In the genomic region with DNA sequence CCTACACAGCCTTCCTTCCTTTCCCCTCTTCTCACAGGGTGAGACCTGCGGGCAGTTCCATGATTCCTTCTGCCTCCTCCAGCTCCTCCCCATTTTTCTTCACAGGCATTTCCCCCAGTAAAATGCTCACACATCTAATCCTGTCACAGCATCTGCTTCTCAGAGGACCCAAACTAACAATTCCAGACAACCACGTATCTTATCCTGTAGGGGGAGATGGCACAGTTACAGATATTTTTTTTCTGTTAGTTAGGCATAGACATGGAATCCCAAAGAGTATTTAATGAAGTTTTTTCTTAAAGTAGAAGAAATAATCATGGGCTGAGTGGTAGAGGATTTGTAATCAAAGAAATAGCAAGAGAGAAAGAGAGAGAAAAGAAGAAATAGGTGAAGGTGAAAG, we compare ENCODE assay signal across 20 cellular contexts.
DNase-seq lines count a peak whose midpoint lies in the region; ATAC-seq and TF ChIP-seq lines count a peak whose summit lies in the region.
"Had no signal": no experiment of that assay in that cellular context is flagged by ENCODE, and none has a peak within 500 bp of the region (broad histone marks: within the 10 kb centered on the region; RNA-seq: fewer than 3 reads in every experiment).

No MANE protein-coding gene starts in this region.

- H3K4me3 Mint-ChIP-seq in GM23338 (no peak overlapping the region), WTC11 (no peak overlapping the region), neural progenitor cell (no peak overlapping the region)
- H3K4me3 Mint-ChIP-seq: B cell had no signal

- H3K9me3 Mint-ChIP-seq in GM23338 (no peaks in the 10 kb centered on the region; the same call in 2 of the 3 replicates), WTC11 (peaks cover 21% of the 10 kb centered on the region), neural progenitor cell (peaks cover 21% of the 10 kb centered on the region)

- H3K4me1 Mint-ChIP-seq in GM23338 (no peaks in the 10 kb centered on the region), WTC11 (no peaks in the 10 kb centered on the region), neural progenitor cell (no peaks in the 10 kb centered on the region)
- H3K4me1 Mint-ChIP-seq: B cell had no signal

- intact Hi-C loops in sciatic nerve (cut with DNase I): no loop called here

- no peak overlapping the region for H3K9ac ChIP-seq in neural progenitor cell

- CTCF ChIA-PET in WTC11 (lab: Charles Lee): interaction anchor here (0.8 kb wide), 2 partner anchors 9 to 39 kb away, joined by 3 to 4 read pairs; no protein-coding TSS in a partner anchor

- H3K9me3 ChIP-seq in neural progenitor cell (ENCODE audit: low read depth): no peaks in the 10 kb centered on the region

- H3K9me2 ChIP-seq in GM23338 (ENCODE audit: insufficient read depth): no peaks in the 10 kb centered on the region; the same call in 1 of the 2 replicates

- H3F3A ChIP-seq in GM23338 (replicated peaks; ENCODE audit: low read depth) (no peaks in the 10 kb centered on the region), neural progenitor cell (ENCODE audit: low read depth) (no peaks in the 10 kb centered on the region)

- H4K20me1 ChIP-seq in GM23338 (replicated peaks; ENCODE audit: insufficient read depth) (no peaks in the 10 kb centered on the region), neural progenitor cell (ENCODE audit: low read depth) (no peaks in the 10 kb centered on the region)

- H2AFZ ChIP-seq in GM23338 (0 out of 2 replicates have a peak overlapping the region, but pooled peaks have one; percentile 43), neural progenitor cell (replicated peaks) (peak overlapping the region; percentile 61)

- H3K4me1 ChIP-seq in GM23338 (ENCODE audit: insufficient read depth): no peaks in the 10 kb centered on the region
- H3K4me1 ChIP-seq in foreskin keratinocyte: no peaks in the 10 kb centered on the region
- H3K4me1 ChIP-seq in neural progenitor cell: no peaks in the 10 kb centered on the region

- H3K4me2 ChIP-seq in GM23338 (no peak overlapping the region), neural progenitor cell (no peak overlapping the region)

- no peaks in the 10 kb centered on the region for H3K27me3 Mint-ChIP-seq in GM23338 (ENCODE audit: insufficient read depth, low read depth, poor library complexity)
- no peaks in the 10 kb centered on the region for H3K27me3 Mint-ChIP-seq in WTC11 (ENCODE audit: low read depth)
- no peaks in the 10 kb centered on the region for H3K27me3 Mint-ChIP-seq in neural progenitor cell (ENCODE audit: insufficient read depth, low read depth)
- H3K27me3 Mint-ChIP-seq: B cell had no signal

- peak; percentile 32 to 45 for TF ChIP-seq CTCF in GM23338 (conservative IDR thresholded peaks at IDR 0.05; ENCODE audit: low read depth in 2 of 2)
- no peak for TF ChIP-seq CTCF in WTC11 (IDR thresholded peaks at IDR 0.05)
- peak; percentile 16 for TF ChIP-seq CTCF in foreskin keratinocyte (conservative IDR thresholded peaks at IDR 0.05)
- TF ChIP-seq CTCF in neural progenitor cell (IDR thresholded peaks at IDR 0.05): peak; percentile 38

- no peak for DNase-seq in GM23338 (ENCODE audit: low spot score)
- DNase-seq in WTC11 (ENCODE audit: low spot score): no peak
- no peak for DNase-seq in foreskin keratinocyte
- DNase-seq in neural progenitor cell (ENCODE audit: low spot score): no peak
- no peak for DNase-seq in sciatic nerve (ENCODE audit: low spot score)
- DNase-seq in T-helper 9 cell: no peak
- DNase-seq in NCI-H1048 (lab: John Stamatoyannopoulos, UW): no peak
- DNase-seq: EL; GF-D8; KG1; NCI-H1105; NCI-H146; NCI-H2029; NCI-H2227 treated with DMSO at 0.1 percent for 48 hours; NCI-H510A; NK-92 treated with Interleukin-12 subunit alpha and Interleukin-12 subunit beta, amount 100 ng/mL, for 24 hours; SW 1271 had no signal

- H3K27ac ChIP-seq in GM23338 (ENCODE audit: low read depth): no peak overlapping the region
- H3K27ac ChIP-seq in foreskin keratinocyte: no peak overlapping the region
- H3K27ac ChIP-seq in neural progenitor cell: no peak overlapping the region
- H3K27ac ChIP-seq: RWPE1 had no signal

- POLR2A ChIA-PET in WTC11 (lab: Charles Lee): no interaction called here

- no peaks in the 10 kb centered on the region for H3K27me3 ChIP-seq in GM23338 (ENCODE audit: insufficient read depth)
- H3K27me3 ChIP-seq in foreskin keratinocyte: no peaks in the 10 kb centered on the region
- H3K27me3 ChIP-seq in neural progenitor cell: no peaks in the 10 kb centered on the region

- H3K36me3 Mint-ChIP-seq in GM23338 (ENCODE audit: low read depth) (no peaks in the 10 kb centered on the region), WTC11 (no peaks in the 10 kb centered on the region), neural progenitor cell (no peaks in the 10 kb centered on the region)

- H3K36me3 ChIP-seq in GM23338 (ENCODE audit: insufficient read depth) (no peaks in the 10 kb centered on the region), neural progenitor cell (no peaks in the 10 kb centered on the region)

- H3K4me3 ChIP-seq in GM23338: no peak overlapping the region
- no peak overlapping the region for H3K4me3 ChIP-seq in neural progenitor cell

- H3K27ac Mint-ChIP-seq in GM23338: no peak overlapping the region
- no peak overlapping the region for H3K27ac Mint-ChIP-seq in WTC11
- H3K27ac Mint-ChIP-seq in neural progenitor cell: no peak overlapping the region
- H3K27ac Mint-ChIP-seq: B cell had no signal

- ATAC-seq in GM23338: no peak
- peak; percentile 41; the same call in 1 of the 2 replicates for ATAC-seq in WTC11
- no peak for ATAC-seq in foreskin keratinocyte
- ATAC-seq in sciatic nerve: no peak
- ATAC-seq: HepG2 had no signal

- no peaks in the 10 kb centered on the region for H3K79me2 ChIP-seq in GM23338 (replicated peaks; ENCODE audit: insufficient read depth)
- no peaks in the 10 kb centered on the region for H3K79me2 ChIP-seq in neural progenitor cell (ENCODE audit: low read depth)

TF ChIP-seq in GM23338, 12 proteins besides CTCF, POLR2A, EP300 and RAD21:
- TF ChIP-seq ETS1 (IDR thresholded peaks at IDR 0.05): no peak

TF ChIP-seq in WTC11, 78 proteins besides CTCF, POLR2A, EP300 and RAD21 (continues in another document):
- TF ChIP-seq ZNF671 (CRISPR knock-in tag; IDR thresholded peaks at IDR 0.05) (no peak), NFYB (CRISPR knock-in tag; conservative IDR thresholded peaks at IDR 0.05; ENCODE audit: low read depth) (no peak), ZNF281 (CRISPR knock-in tag; IDR thresholded peaks at IDR 0.05) (no peak), ZNF396 (CRISPR knock-in tag; IDR thresholded peaks at IDR 0.05; ENCODE audit: borderline replicate concordance) (no peak), MAX (CRISPR knock-in tag; IDR thresholded peaks at IDR 0.05) (no peak), ZNF317 (CRISPR knock-in tag; IDR thresholded peaks at IDR 0.05; ENCODE audit: borderline replicate concordance, low read depth) (no peak), ATF6 (CRISPR knock-in tag; IDR thresholded peaks at IDR 0.05) (no peak), E2F1 (CRISPR knock-in tag; IDR thresholded peaks at IDR 0.05) (no peak), OVOL2 (CRISPR knock-in tag; IDR thresholded peaks at IDR 0.05; ENCODE audit: borderline replicate concordance) (no peak)
